In the genomic region with DNA sequence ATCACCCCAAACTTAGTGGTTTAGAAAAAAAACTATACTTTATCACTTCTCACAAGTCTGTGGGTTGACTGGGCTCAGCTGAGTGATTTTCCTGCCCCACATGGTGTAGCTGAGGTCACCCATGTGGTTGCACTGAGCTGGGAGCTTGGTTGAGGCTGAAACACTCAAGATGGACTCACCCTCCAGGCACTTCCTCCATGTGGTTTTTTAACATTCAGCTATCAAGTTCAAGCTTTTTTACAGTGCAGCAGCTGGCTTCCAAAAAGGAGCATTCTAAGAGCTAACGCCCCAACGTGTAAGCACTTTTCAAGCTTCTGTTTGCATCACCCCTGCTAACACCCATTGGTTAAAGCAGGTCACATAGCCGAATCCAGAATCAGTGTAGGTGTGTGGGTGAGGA, we compare ENCODE assay signal across 9 cellular contexts.
DNase-seq lines count a peak whose midpoint lies in the region; ATAC-seq and TF ChIP-seq lines count a peak whose summit lies in the region.
"Had no signal": no experiment of that assay in that cellular context is flagged by ENCODE, and none has a peak within 500 bp of the region (broad histone marks: within the 10 kb centered on the region; RNA-seq: fewer than 3 reads in every experiment).

No MANE protein-coding gene starts in this region.

- ATAC-seq in HG03139 (IDR thresholded peaks at IDR 0.05; ENCODE audit: unreplicated experiment) = peak; percentile 96
- peak; percentile 45 for ATAC-seq in left lung
- ATAC-seq in HG02840 (IDR thresholded peaks at IDR 0.05; ENCODE audit: low FRiP score, unreplicated experiment) = no peak

- H3K36me3 Mint-ChIP-seq in T-helper 2 cell treated with Interferon-gamma antibody and Interleukin-4, amounts not matched to agents 5 μg/mL and 100 μg/mL, for 36 hours (ENCODE audit: low read depth) = peaks cover 6% of the 10 kb centered on the region
- no peaks in the 10 kb centered on the region for H3K36me3 Mint-ChIP-seq in osteocyte (ENCODE audit: unreplicated experiment)

- no peaks in the 10 kb centered on the region for H3K27me3 Mint-ChIP-seq in T-helper 2 cell treated with Interferon-gamma antibody and Interleukin-4, amounts not matched to agents 5 μg/mL and 100 μg/mL, for 36 hours (ENCODE audit: low read depth)
- no peaks in the 10 kb centered on the region for H3K27me3 Mint-ChIP-seq in osteocyte (ENCODE audit: unreplicated experiment)
- H3K27me3 Mint-ChIP-seq: dendritic cell treated with granulocyte-macrophage colony-stimulating factor and Interleukin-4, amounts not matched to agents 40 ng/mL and 50 ng/mL, for 4 days had no signal

- no peak overlapping the region for H3K27ac ChIP-seq in AG04450 (ENCODE audit: low read depth, low read length)
- no peak overlapping the region for H3K27ac ChIP-seq in left lung

- TF ChIP-seq CTCF in AG04450 (IDR thresholded peaks at IDR 0.05; ENCODE audit: low read depth, low read length) (no peak), left lung (IDR thresholded peaks at IDR 0.05) (no peak), BE2C (IDR thresholded peaks at IDR 0.05; ENCODE audit: low read depth, low read length) (no peak), osteocyte (IDR thresholded peaks at IDR 0.05) (no peak)

- H3K4me1 Mint-ChIP-seq in T-helper 2 cell treated with Interferon-gamma antibody and Interleukin-4, amounts not matched to agents 5 μg/mL and 100 μg/mL, for 36 hours (ENCODE audit: low read depth) = peaks cover 14% of the 10 kb centered on the region
- H3K4me1 Mint-ChIP-seq in osteocyte (ENCODE audit: unreplicated experiment) = no peaks in the 10 kb centered on the region

- H3K9me3 ChIP-seq in AG04450 (ENCODE audit: control insufficient read depth, insufficient read depth, low read length) (peaks cover 7% of the 10 kb centered on the region), left lung (no peaks in the 10 kb centered on the region), BE2C (no peaks in the 10 kb centered on the region)

- CTCF ChIA-PET in AG04450 (lab: Charles Lee) = no interaction called here

- H3K27ac Mint-ChIP-seq in T-helper 2 cell treated with Interferon-gamma antibody and Interleukin-4, amounts not matched to agents 5 μg/mL and 100 μg/mL, for 36 hours = peak overlapping the region; percentile 56
- no peak overlapping the region for H3K27ac Mint-ChIP-seq in osteocyte (ENCODE audit: unreplicated experiment)
- H3K27ac Mint-ChIP-seq: dendritic cell treated with granulocyte-macrophage colony-stimulating factor and Interleukin-4, amounts not matched to agents 40 ng/mL and 50 ng/mL, for 4 days had no signal

- POLR2A ChIA-PET in AG04450 (lab: Yijun Ruan, JAX) = interaction anchor here (0.9 to 1.0 kb wide), 3 partner anchors 49 to 259 kb away, joined by 3 to 5 read pairs (median 4); a partner anchor contains a TSS

- H3K4me3 Mint-ChIP-seq in T-helper 2 cell treated with Interferon-gamma antibody and Interleukin-4, amounts not matched to agents 5 μg/mL and 100 μg/mL, for 36 hours = no peak overlapping the region
- H3K4me3 Mint-ChIP-seq in osteocyte (ENCODE audit: unreplicated experiment) = no peak overlapping the region
- H3K4me3 Mint-ChIP-seq: dendritic cell treated with granulocyte-macrophage colony-stimulating factor and Interleukin-4, amounts not matched to agents 40 ng/mL and 50 ng/mL, for 4 days had no signal

- peaks cover 34% of the 10 kb centered on the region for H3K9me3 Mint-ChIP-seq in T-helper 2 cell treated with Interferon-gamma antibody and Interleukin-4, amounts not matched to agents 5 μg/mL and 100 μg/mL, for 36 hours
- H3K9me3 Mint-ChIP-seq in osteocyte (ENCODE audit: unreplicated experiment) = peaks cover 6% of the 10 kb centered on the region

- H3K36me3 ChIP-seq in left lung (no peaks in the 10 kb centered on the region), BE2C (no peaks in the 10 kb centered on the region)

- H3K4me3 ChIP-seq in AG04450 (ENCODE audit: low read depth, low read length) = no peak overlapping the region
- no peak overlapping the region for H3K4me3 ChIP-seq in left lung
- no peak overlapping the region for H3K4me3 ChIP-seq in BE2C (ENCODE audit: low read depth, low read length)

- H3K27me3 ChIP-seq in AG04450 (ENCODE audit: control insufficient read depth, insufficient read depth, low read length) = no peaks in the 10 kb centered on the region
- no peaks in the 10 kb centered on the region for H3K27me3 ChIP-seq in left lung
- H3K27me3 ChIP-seq in BE2C = no peaks in the 10 kb centered on the region

- H3K4me1 ChIP-seq in left lung = no peaks in the 10 kb centered on the region
- H3K4me1 ChIP-seq in BE2C = peaks cover 18% of the 10 kb centered on the region

- DNase-seq in AG04450 (ENCODE audit: low read depth, low spot score) = peak; percentile 80
- DNase-seq in GM19238 (ENCODE audit: insufficient read length, low spot score) = peak; percentile 5
- peak; percentile 65 for DNase-seq in T-helper 2 cell treated with Interferon-gamma antibody and Interleukin-4, amounts not matched to agents 5 μg/mL and 100 μg/mL, for 36 hours (ENCODE audit: low spot score)
- DNase-seq in left lung = no peak
- no peak for DNase-seq in BE2C
- DNase-seq in osteocyte (ENCODE audit: extremely low spot score, unreplicated experiment) = no peak

- intact Hi-C loops in left lung (cut with DNase I) = no loop called here

Comparison
In these comparisons a context has a peak if more than half of its experiments do, and no peak if none do; other contexts are left out.
1. DNase-seq: peak in AG04450 (single experiment), GM19238 (single experiment) and T-helper 2 cell treated with Interferon-gamma antibody and Interleukin-4, amounts not matched to agents 5 μg/mL and 100 μg/mL, for 36 hours (single experiment); none in left lung (0 of 2), BE2C (single experiment) and osteocyte (single experiment).